ENCODE assay signal across 12 cellular contexts in the genomic region with DNA sequence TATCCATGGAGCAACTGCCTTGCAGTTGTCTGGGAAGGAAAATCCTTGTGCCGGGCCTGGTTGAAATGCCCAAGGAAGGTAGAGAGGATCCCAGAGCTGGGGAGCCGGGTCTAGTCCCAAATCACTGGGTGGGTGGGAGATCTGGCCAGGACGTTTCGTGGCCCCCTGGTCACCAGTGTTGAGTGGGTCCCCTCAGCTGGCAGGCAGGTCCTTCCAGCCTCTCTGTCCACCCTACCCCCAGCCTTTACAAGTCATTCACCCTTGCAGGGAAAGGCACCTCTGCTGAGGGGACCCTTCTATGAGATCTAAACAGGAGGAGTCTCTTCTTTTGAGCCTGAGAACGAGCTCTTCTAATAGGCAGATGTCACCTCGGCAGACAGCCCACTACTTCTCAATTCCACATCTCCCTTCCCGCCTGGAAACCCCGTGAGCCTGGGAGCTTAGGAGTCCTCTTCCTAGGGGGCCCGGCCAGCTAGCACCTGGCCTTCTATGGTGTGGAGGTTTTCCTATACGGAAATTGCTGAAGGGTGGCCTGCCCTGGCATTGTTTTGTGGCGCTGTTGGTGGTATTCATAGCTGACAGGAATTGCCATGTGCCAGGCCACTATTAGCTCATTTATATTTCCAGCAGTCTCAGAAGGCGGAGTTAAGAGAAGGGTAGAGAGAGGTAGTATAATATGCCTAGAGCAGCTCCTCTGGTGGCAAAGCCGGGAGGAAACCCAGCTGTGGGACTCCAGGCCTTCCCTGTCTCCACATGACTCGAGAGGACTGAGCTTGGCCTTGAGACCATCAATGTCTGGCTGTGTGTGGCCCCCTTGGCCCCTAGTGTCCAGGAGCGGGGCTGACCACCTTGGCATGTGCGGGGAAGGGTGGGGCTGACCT. TPM values are rescaled to one million over a fixed set of nuclear protein-coding genes. Genes with fewer than 3 reads are reported as not detected.
DNase-seq lines count a peak whose midpoint lies in the region; ATAC-seq, FAIRE-seq and TF ChIP-seq lines count a peak whose summit lies in the region.
"Had no signal": no experiment of that assay in that cellular context is flagged by ENCODE, and none has a peak within 500 bp of the region (broad histone marks: within the 10 kb centered on the region; RNA-seq: fewer than 3 reads in every experiment).

No MANE protein-coding gene starts in this region.

- no peak overlapping the region for H3K56ac ChIP-seq in H9 (ENCODE audit: insufficient read length, low read depth, low read length)

- H3K4me1 Mint-ChIP-seq in H9 (peaks cover 15 to 27% of the 10 kb centered on the region in 2 experiments), brain (peaks cover 81% of the 10 kb centered on the region), T-helper 17 cell (peaks cover 42% of the 10 kb centered on the region)

- no peak overlapping the region for H3K14ac ChIP-seq in H9 (ENCODE audit: insufficient read depth, low read length)

- H3K4me1 ChIP-seq in H9 (ENCODE audit: insufficient read depth, low read length): no peaks in the 10 kb centered on the region
- H3K4me1 ChIP-seq in right cardiac atrium (ENCODE audit: control insufficient read depth, insufficient read depth, low read length): peaks cover 55% of the 10 kb centered on the region
- peaks cover 20 to 34% of the 10 kb centered on the region in 2 donors for H3K4me1 ChIP-seq in small intestine (ENCODE audit: control insufficient read depth in 2 of 2, insufficient read depth in 1 of 2, low read depth in 1 of 2, low read length in 1 of 2)
- peaks cover 27% of the 10 kb centered on the region for H3K4me1 ChIP-seq in hepatocyte (ENCODE audit: insufficient read depth)

- no peak overlapping the region for H2BK12ac ChIP-seq in H9 (ENCODE audit: insufficient read length, low read depth, low read length)

- H4K91ac ChIP-seq in H9 (ENCODE audit: insufficient read length, low read depth, low read length): no peak overlapping the region

- H4K8ac ChIP-seq in H9 (replicated peaks; ENCODE audit: insufficient read length, low read depth, low read length): no peak overlapping the region

- no peak overlapping the region; the same call in 1 of the 2 replicates for H2BK15ac ChIP-seq in H9 (ENCODE audit: low read depth, low read length)

- H4K20me1 ChIP-seq in H9 (ENCODE audit: control insufficient read depth, insufficient read depth, insufficient read length): no peaks in the 10 kb centered on the region
- peaks cover 96% of the 10 kb centered on the region for H4K20me1 ChIP-seq in hepatocyte (ENCODE audit: insufficient read depth, poor library complexity, severe bottlenecking)

- H3K27me3 ChIP-seq in H9 (ENCODE audit: insufficient read depth, low read length): no peaks in the 10 kb centered on the region
- H3K27me3 ChIP-seq in right cardiac atrium (ENCODE audit: control insufficient read depth, insufficient read depth): no peaks in the 10 kb centered on the region
- no peaks in the 10 kb centered on the region for H3K27me3 ChIP-seq in small intestine (ENCODE audit: control insufficient read depth in 2 of 2, insufficient read depth in 2 of 2, low read length in 2 of 2)
- no peaks in the 10 kb centered on the region for H3K27me3 ChIP-seq in hepatocyte
- H3K27me3 ChIP-seq: testis had no signal

- H3K27ac ChIP-seq in H9 (ENCODE audit: insufficient read length, low read depth, low read length) (no peak overlapping the region), right cardiac atrium (ENCODE audit: low read length) (peak overlapping the region; percentile 65), skin epidermis (peak overlapping the region in 14 of 21 experiments; percentile 10 to 87 (median 62)), small intestine (ENCODE audit: low read depth in 1 of 2, low read length in 1 of 2) (peak overlapping the region in 1 of 2 donors; percentile 60), hepatocyte (no peak overlapping the region)

- H2BK5ac ChIP-seq in H9 (ENCODE audit: insufficient read length, low read length): no peak overlapping the region

- intact Hi-C loops in right cardiac atrium (cut with DNase I): no loop called here

- H3K4me3 ChIP-seq in right cardiac atrium (ENCODE audit: low read length): no peak overlapping the region
- H3K4me3 ChIP-seq in skin epidermis: no peak overlapping the region
- no peak overlapping the region for H3K4me3 ChIP-seq in small intestine (ENCODE audit: low read depth in 1 of 2, low read length in 2 of 2)
- H3K4me3 ChIP-seq in hepatocyte: no peak overlapping the region
- H3K4me3 ChIP-seq: testis had no signal

- no peak overlapping the region for H3T11ph ChIP-seq in H9 (ENCODE audit: low read length)

- H3K36me3 Mint-ChIP-seq in H9 (ENCODE audit: insufficient read depth in 1 of 3, low read depth in 3 of 3) (peaks cover 0 to 2% (median 0%) of the 10 kb centered on the region in 3 experiments; a peak in 2 of 7 replicates), brain (peaks cover 11% of the 10 kb centered on the region), T-helper 17 cell (ENCODE audit: low read depth) (no peaks in the 10 kb centered on the region)

- H3K27ac Mint-ChIP-seq in H9: peak overlapping the region in 2 of 3 experiments; percentile 44 to 80; a peak in 3 of 7 replicates
- peak overlapping the region in 3 of 5 experiments; percentile 59 to 83 (median 67) for H3K27ac Mint-ChIP-seq in brain
- H3K27ac Mint-ChIP-seq in T-helper 17 cell: no peak overlapping the region
- H3K27ac Mint-ChIP-seq: activated CD4-positive, alpha-beta T cell treated with anti-CD3 and anti-CD28 coated beads, Interleukin-2, amount 10 ng/mL, durations not matched to agents 7 days and 5 days had no signal

- DNase-seq in H9: peak; percentile 43
- DNase-seq in right cardiac atrium: no peak
- no peak for DNase-seq in T-helper 17 cell
- DNase-seq in small intestine: no peak
- no peak for DNase-seq in NCI-H2171 (lab: John Stamatoyannopoulos, UW)
- no peak for DNase-seq in hepatocyte (ENCODE audit: low spot score)
- DNase-seq: activated CD4-positive, alpha-beta T cell treated with anti-CD3 and anti-CD28 coated beads, Interleukin-2, amount 10 ng/mL, durations not matched to agents 7 days and 5 days; testis had no signal

- H3K23ac ChIP-seq in H9 (ENCODE audit: insufficient read length, low read depth, low read length): no peak overlapping the region

- H3K9me3 ChIP-seq in H9 (ENCODE audit: control insufficient read depth, low read depth, low read length): no peaks in the 10 kb centered on the region
- H3K9me3 ChIP-seq in right cardiac atrium (ENCODE audit: control insufficient read depth, low read length): no peaks in the 10 kb centered on the region
- no peaks in the 10 kb centered on the region for H3K9me3 ChIP-seq in T-helper 17 cell (ENCODE audit: control insufficient read depth, low read length, poor library complexity, severe bottlenecking)
- H3K9me3 ChIP-seq in small intestine (ENCODE audit: control insufficient read depth, low read depth): no peaks in the 10 kb centered on the region
- H3K9me3 ChIP-seq in hepatocyte (ENCODE audit: low read depth): no peaks in the 10 kb centered on the region
- H3K9me3 ChIP-seq: testis had no signal

- no peak overlapping the region for H3K4me3 Mint-ChIP-seq in H9
- H3K4me3 Mint-ChIP-seq in brain: no peak overlapping the region
- H3K4me3 Mint-ChIP-seq in T-helper 17 cell: no peak overlapping the region
- H3K4me3 Mint-ChIP-seq: activated CD4-positive, alpha-beta T cell treated with anti-CD3 and anti-CD28 coated beads, Interleukin-2, amount 10 ng/mL, durations not matched to agents 7 days and 5 days had no signal

- H3K36me3 ChIP-seq in small intestine (ENCODE audit: control insufficient read depth in 2 of 2, insufficient read depth in 2 of 2, low read length in 2 of 2) (peaks cover 0 to 1% of the 10 kb centered on the region in 2 donors), hepatocyte (replicated peaks; ENCODE audit: insufficient read depth, low read depth) (no peaks in the 10 kb centered on the region)

- H4K5ac ChIP-seq in H9 (ENCODE audit: insufficient read length, low read depth, low read length): no peak overlapping the region

- TF ChIP-seq CTCF in H9 (conservative IDR thresholded peaks at IDR 0.05) (no peak), brain (conservative IDR thresholded peaks at IDR 0.05) (no peak), hepatocyte (IDR thresholded peaks at IDR 0.05; ENCODE audit: poor library complexity) (no peak)

- H2BK120ac ChIP-seq in H9 (ENCODE audit: low read depth, low read length, poor library complexity, severe bottlenecking): no peak overlapping the region

- H2BK20ac ChIP-seq in H9 (ENCODE audit: low read depth, low read length, poor library complexity, severe bottlenecking): no peak overlapping the region

- H3K4ac ChIP-seq in H9 (ENCODE audit: low read depth, low read length): no peak overlapping the region

- no peaks in the 10 kb centered on the region for H3K23me2 ChIP-seq in H9 (ENCODE audit: insufficient read length, low read depth, low read length, poor library complexity, severe bottlenecking)

- no peaks in the 10 kb centered on the region for H3K27me3 Mint-ChIP-seq in H9 (ENCODE audit: low read depth)
- no peaks in the 10 kb centered on the region for H3K27me3 Mint-ChIP-seq in brain
- no peaks in the 10 kb centered on the region for H3K27me3 Mint-ChIP-seq in T-helper 17 cell
- H3K27me3 Mint-ChIP-seq: activated CD4-positive, alpha-beta T cell treated with anti-CD3 and anti-CD28 coated beads, Interleukin-2, amount 10 ng/mL, durations not matched to agents 7 days and 5 days had no signal

- no peak overlapping the region for H3K4me2 ChIP-seq in H9 (ENCODE audit: insufficient read depth, insufficient read length, low read length)
- no peak overlapping the region for H3K4me2 ChIP-seq in hepatocyte

- H3K79me2 ChIP-seq in H9 (ENCODE audit: insufficient read depth, low read length) (peaks cover 3% of the 10 kb centered on the region; the same call in 1 of the 2 replicates), hepatocyte (peaks cover 100% of the 10 kb centered on the region)

- FAIRE-seq in small intestine (lab: Jason Lieb, UNC): no peak
- FAIRE-seq: astrocyte had no signal

- WGBS in H9 (ENCODE audit: extremely low coverage, insufficient read length, low lambda C conversion rate): no CpG with 5 or more reads among the region's 16 CpGs
- 60% methylated on average over 16 of the region's 16 CpGs for WGBS in right cardiac atrium
- 70 to 88% (median 87%) methylated on average over 15 to 16 of the region's 16 CpGs for WGBS in small intestine, 3 donors
- 91% methylated on average over 16 of the region's 16 CpGs for WGBS in hepatocyte (ENCODE audit: low lambda C conversion rate, missing lambda C conversion rate)

- ATAC-seq in right cardiac atrium (peak; percentile 24 to 32), T-helper 17 cell (no peak)
- ATAC-seq: Panc1 had no signal

- H3K18ac ChIP-seq in H9 (ENCODE audit: insufficient read length, low read depth, low read length): no peak overlapping the region

- no peak overlapping the region for H2AK5ac ChIP-seq in H9 (ENCODE audit: insufficient read length, low read length)

- H3K79me1 ChIP-seq in H9 (ENCODE audit: insufficient read depth, low read depth, low read length, poor library complexity, severe bottlenecking): peaks cover 3% of the 10 kb centered on the region

- H2AFZ ChIP-seq in H9 (ENCODE audit: low read length): no peak overlapping the region
- no peak overlapping the region for H2AFZ ChIP-seq in hepatocyte

- no peak overlapping the region for H3K9ac ChIP-seq in H9 (ENCODE audit: extremely low read depth, insufficient read length, low read length)

- no peaks in the 10 kb centered on the region for H3K9me2 ChIP-seq in hepatocyte (replicated peaks; ENCODE audit: insufficient read depth)

- H3K9me3 Mint-ChIP-seq in H9 (no peaks in the 10 kb centered on the region), brain (no peaks in the 10 kb centered on the region)
- H3K9me3 Mint-ChIP-seq: activated CD4-positive, alpha-beta T cell treated with anti-CD3 and anti-CD28 coated beads, Interleukin-2, amount 10 ng/mL, durations not matched to agents 7 days and 5 days had no signal

RNA-seq across cellular contexts. Expression of gene MPRIP, which starts 13.3 kb away (rescaled TPM):
- 129 and 132 TPM in 2 replicates for total RNA-seq in H9 (2021)
- polyA plus RNA-seq in brain (ENCODE audit: insufficient read depth, low read depth, low replicate concordance): 123 TPM
- total RNA-seq in right cardiac atrium: 100 to 1,000 TPM; 295 to 331 (median 321) TPM
- polyA plus RNA-seq in right cardiac atrium: 228 TPM
- 100 to 1,000 TPM; 268 to 269 TPM for total RNA-seq in T-helper 17 cell
- 100 to 1,000 TPM in 2 of 3 donors, 10 to 100 TPM in 1; 98.9 to 233 (median 219) TPM for polyA plus RNA-seq in small intestine
- 80.1 and 202 TPM in 2 replicates for total RNA-seq in hepatocyte
- polyA plus RNA-seq in hepatocyte: 91.7 and 123 TPM in 2 replicates

Comparison
In these comparisons a context has a peak if more than half of its experiments do, and no peak if none do; other contexts are left out.
1. H3K27ac ChIP-seq: peak in right cardiac atrium (single experiment) and skin epidermis (14 of 21); none in H9 (single experiment) and hepatocyte (single experiment).